24 cellular contexts compared by ENCODE assay signal in genomic region chr12:111693818-111694217, GRCh38.
"Had no signal": no experiment of that assay in that cellular context is flagged by ENCODE, and none has a peak within 500 bp of the region (broad histone marks: within the 10 kb centered on the region; RNA-seq: fewer than 3 reads in every experiment).

No MANE protein-coding gene starts in this region.

- ATAC-seq: activated CD4-positive, CD25-positive, alpha-beta regulatory T cell treated with anti-CD3 and anti-CD28 coated beads, Interleukin-2, amount 50 U/mL, for 24 hours; activated CD8-positive, alpha-beta memory T cell treated with anti-CD3 and anti-CD28 coated beads, Interleukin-2, amount 10 ng/mL, durations not matched to agents 7 days and 5 days; activated T-helper 17 cell treated with anti-CD3 and anti-CD28 coated beads, Interleukin-2, amount 50 U/mL, for 72 hours; SK-N-SH treated with all-trans-retinoic acid at 6 μM for 48 hours had no signal

- H3K4me3 ChIP-seq: SJSA1 had no signal

- H3K9me3 Mint-ChIP-seq: activated naive CD4-positive, alpha-beta T cell treated with anti-CD3 and anti-CD28 coated beads for 36 hours; activated T-cell treated with anti-CD3 and anti-CD28 coated beads, Interleukin-2, amount 50 U/mL, for 24 hours; activated T-helper 17 cell treated with anti-CD3 and anti-CD28 coated beads, Interleukin-2, amount 50 U/mL, for 72 hours; brain; T-helper 1 cell treated with Interleukin-12 subunit alpha and Interleukin-12 subunit beta and Interleukin-4 antibody, amounts not matched to agents 30 μg/mL and 1 μg/mL, for 36 hours had no signal

- H3K27ac Mint-ChIP-seq: activated CD8-positive, alpha-beta memory T cell treated with anti-CD3 and anti-CD28 coated beads, Interleukin-2, amount 10 ng/mL, durations not matched to agents 7 days and 5 days; activated naive CD4-positive, alpha-beta T cell treated with anti-CD3 and anti-CD28 coated beads for 36 hours; activated naive CD8-positive, alpha-beta T cell; activated T-cell treated with anti-CD3 and anti-CD28 coated beads, Interleukin-2, amount 50 U/mL, for 24 hours; activated T-helper 17 cell treated with anti-CD3 and anti-CD28 coated beads, Interleukin-2, amount 50 U/mL, for 72 hours; brain; T-helper 1 cell treated with Interleukin-12 subunit alpha and Interleukin-12 subunit beta and Interleukin-4 antibody, amounts not matched to agents 30 μg/mL and 1 μg/mL, for 36 hours had no signal

- H3K4me3 Mint-ChIP-seq: activated CD8-positive, alpha-beta memory T cell treated with anti-CD3 and anti-CD28 coated beads, Interleukin-2, amount 10 ng/mL, durations not matched to agents 7 days and 5 days; activated naive CD4-positive, alpha-beta T cell treated with anti-CD3 and anti-CD28 coated beads for 36 hours; activated naive CD8-positive, alpha-beta T cell; activated T-cell treated with anti-CD3 and anti-CD28 coated beads, Interleukin-2, amount 50 U/mL, for 24 hours; activated T-helper 17 cell treated with anti-CD3 and anti-CD28 coated beads, Interleukin-2, amount 50 U/mL, for 72 hours; brain; T-helper 1 cell treated with Interleukin-12 subunit alpha and Interleukin-12 subunit beta and Interleukin-4 antibody, amounts not matched to agents 30 μg/mL and 1 μg/mL, for 36 hours had no signal

- H3K4me1 ChIP-seq: SJSA1 had no signal

- H3K27ac ChIP-seq: SJSA1 had no signal

- H3K4me1 Mint-ChIP-seq: activated CD8-positive, alpha-beta memory T cell treated with anti-CD3 and anti-CD28 coated beads, Interleukin-2, amount 10 ng/mL, durations not matched to agents 7 days and 5 days; brain had no signal

- H3K27me3 ChIP-seq: SJSA1 had no signal

- H3K27me3 Mint-ChIP-seq: activated CD8-positive, alpha-beta memory T cell treated with anti-CD3 and anti-CD28 coated beads, Interleukin-2, amount 10 ng/mL, durations not matched to agents 7 days and 5 days; activated naive CD8-positive, alpha-beta T cell; activated T-cell treated with anti-CD3 and anti-CD28 coated beads, Interleukin-2, amount 50 U/mL, for 24 hours; activated T-helper 17 cell treated with anti-CD3 and anti-CD28 coated beads, Interleukin-2, amount 50 U/mL, for 72 hours; brain had no signal

- DNase-seq: activated CD4-positive, alpha-beta T cell treated with anti-CD3 and anti-CD28 coated beads for 4 hours; activated CD8-positive, alpha-beta memory T cell treated with anti-CD3 and anti-CD28 coated beads, Interleukin-2, amount 10 ng/mL, durations not matched to agents 7 days and 5 days; activated gamma-delta T cell; activated naive CD4-positive, alpha-beta T cell treated with anti-CD3 and anti-CD28 coated beads for 36 hours; activated T-cell treated with anti-CD3 and anti-CD28 coated beads, Interleukin-2, amount 50 U/mL, for 24 hours; amygdala; KBM-7; NCI-H1048; NCI-H146; NCI-H187 treated with DMSO at 0.1 percent for 48 hours; NCI-H2081 treated with DMSO at 0.1 percent for 48 hours; NCI-H526 treated with DMSO at 0.1 percent for 48 hours; NK-92 treated with Interleukin-12 subunit alpha and Interleukin-12 subunit beta, amount 100 ng/mL, for 24 hours; OCI-M1; RPMI8226; SHP77; SW 1271 had no signal

- H3K9me3 ChIP-seq: SJSA1 had no signal
